Comparison of ENCODE assay signal across 20 cellular contexts in the genomic region with DNA sequence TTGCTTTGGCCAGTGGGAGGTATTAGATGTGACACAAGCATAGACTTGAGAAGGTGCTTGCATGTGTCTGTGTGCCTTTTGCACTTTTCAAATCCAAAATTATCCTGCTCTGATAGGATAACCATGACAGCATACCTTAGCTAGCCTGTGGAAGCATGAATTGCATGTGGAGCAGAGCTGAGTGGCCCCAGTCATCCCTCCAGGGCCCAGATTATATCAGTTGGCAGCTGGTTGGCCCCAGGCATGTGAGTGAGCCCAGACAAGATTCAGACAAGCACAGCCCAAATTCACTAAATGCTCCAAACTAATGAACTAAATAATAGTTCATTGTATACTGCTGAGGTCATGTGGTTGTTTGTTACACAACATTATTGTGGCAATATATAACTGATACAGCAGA. TPM values are rescaled to one million over a fixed set of nuclear protein-coding genes. Genes with fewer than 3 reads are reported as not detected.
DNase-seq lines count a peak whose midpoint lies in the region; ATAC-seq and TF ChIP-seq lines count a peak whose summit lies in the region.
"Had no signal": no experiment of that assay in that cellular context is flagged by ENCODE, and none has a peak within 500 bp of the region (broad histone marks: within the 10 kb centered on the region; RNA-seq: fewer than 3 reads in every experiment).

No MANE protein-coding gene starts in this region.

- no peak for ATAC-seq in CD8-positive, alpha-beta T cell
- ATAC-seq: GM12878 had no signal

- DNase-seq in NCI-H82 (lab: John Stamatoyannopoulos, UW) = peak; percentile 10
- DNase-seq in NCI-H82 treated with DMSO at 0.1 percent for 48 hours (lab: John Stamatoyannopoulos, UW; ENCODE audit: unreplicated experiment) = no peak
- peak; percentile 58 for DNase-seq in DMS 273 treated with DMSO at 0.1 percent for 48 hours (lab: John Stamatoyannopoulos, UW)
- peak; percentile 52 for DNase-seq in foreskin melanocyte
- DNase-seq in CD8-positive, alpha-beta T cell = no peak
- DNase-seq in central memory CD4-positive, alpha-beta T cell = no peak
- no peak for DNase-seq in COLO829 (ENCODE audit: low spot score)
- DNase-seq: 8988T; CD4-positive, alpha-beta memory T cell; COR-L47; DMS153; DMS79; H9 had no signal

- no peaks in the 10 kb centered on the region for H3K4me1 ChIP-seq in CD8-positive, alpha-beta T cell (ENCODE audit: insufficient read depth, low read length)
- H3K4me1 ChIP-seq: BLaER1 had no signal

- intact Hi-C loops in CD8-positive, alpha-beta T cell (cut with DNase I, micrococcal nuclease) = no loop called here

- H3K4me3 ChIP-seq in CD8-positive, alpha-beta T cell (ENCODE audit: low read depth, low read length) = no peak overlapping the region
- H3K4me3 ChIP-seq: BLaER1, GM12878 had no signal

- POLR2A ChIA-PET in CD8-positive, alpha-beta T cell (lab: Charles Lee) = no interaction called here

- H3K36me3 Mint-ChIP-seq in CD8-positive, alpha-beta T cell = no peaks in the 10 kb centered on the region
- H3K36me3 Mint-ChIP-seq: CD14-positive monocyte; CD4-positive, alpha-beta memory T cell had no signal

- H3K27ac ChIP-seq in CD8-positive, alpha-beta T cell (ENCODE audit: low read depth, low read length) = no peak overlapping the region
- H3K27ac ChIP-seq: BLaER1 had no signal

- CTCF ChIA-PET in CD8-positive, alpha-beta T cell (lab: Charles Lee) = no interaction called here

- H3K27me3 ChIP-seq in CD8-positive, alpha-beta T cell (ENCODE audit: insufficient read depth, low read length) = no peaks in the 10 kb centered on the region
- H3K27me3 ChIP-seq: BLaER1 had no signal

- H3K4me1 Mint-ChIP-seq in CD8-positive, alpha-beta T cell (ENCODE audit: low read depth) = no peaks in the 10 kb centered on the region
- H3K4me1 Mint-ChIP-seq: CD14-positive monocyte; CD4-positive, alpha-beta memory T cell had no signal

- H3K4me3 Mint-ChIP-seq in CD8-positive, alpha-beta T cell = no peak overlapping the region
- H3K4me3 Mint-ChIP-seq: CD14-positive monocyte; CD4-positive, alpha-beta memory T cell; H9; IgD-negative memory B cell had no signal

- no peak overlapping the region for H3K27ac Mint-ChIP-seq in CD8-positive, alpha-beta T cell
- H3K27ac Mint-ChIP-seq: CD14-positive monocyte; CD4-positive, alpha-beta memory T cell; H9; IgD-negative memory B cell had no signal

- no peaks in the 10 kb centered on the region for H3K36me3 ChIP-seq in CD8-positive, alpha-beta T cell (ENCODE audit: insufficient read depth, low read length)
- H3K36me3 ChIP-seq: BLaER1 had no signal

- H3K9me3 ChIP-seq in CD8-positive, alpha-beta T cell (ENCODE audit: low read length) = no peaks in the 10 kb centered on the region
- H3K9me3 ChIP-seq: BLaER1 had no signal

- peaks cover 5% of the 10 kb centered on the region for H3K27me3 Mint-ChIP-seq in CD8-positive, alpha-beta T cell (ENCODE audit: low read depth)

- TF ChIP-seq CTCF in CD8-positive, alpha-beta T cell (IDR thresholded peaks at IDR 0.05) = no peak

- no peaks in the 10 kb centered on the region for H3K9me3 Mint-ChIP-seq in CD8-positive, alpha-beta T cell
- H3K9me3 Mint-ChIP-seq: CD14-positive monocyte, H9, IgD-negative memory B cell had no signal

RNA-seq across cellular contexts. Expression of a gene that starts 18.8 kb away (rescaled TPM):
- under 1 TPM; 0.05 to 0.08 TPM for total RNA-seq in CD8-positive, alpha-beta T cell
- total RNA-seq: A673; CD4-positive, alpha-beta memory T cell; Daoy; G401 had no signal

Comparison
In these comparisons a context has a peak if more than half of its experiments do, and no peak if none do; other contexts are left out.
1. DNase-seq: peak in NCI-H82 (single experiment), DMS 273 treated with DMSO at 0.1 percent for 48 hours (single experiment) and foreskin melanocyte (single experiment); none in NCI-H82 treated with DMSO at 0.1 percent for 48 hours (single experiment), CD8-positive, alpha-beta T cell (0 of 7), central memory CD4-positive, alpha-beta T cell (single experiment) and COLO829 (single experiment).